In the genomic region with DNA sequence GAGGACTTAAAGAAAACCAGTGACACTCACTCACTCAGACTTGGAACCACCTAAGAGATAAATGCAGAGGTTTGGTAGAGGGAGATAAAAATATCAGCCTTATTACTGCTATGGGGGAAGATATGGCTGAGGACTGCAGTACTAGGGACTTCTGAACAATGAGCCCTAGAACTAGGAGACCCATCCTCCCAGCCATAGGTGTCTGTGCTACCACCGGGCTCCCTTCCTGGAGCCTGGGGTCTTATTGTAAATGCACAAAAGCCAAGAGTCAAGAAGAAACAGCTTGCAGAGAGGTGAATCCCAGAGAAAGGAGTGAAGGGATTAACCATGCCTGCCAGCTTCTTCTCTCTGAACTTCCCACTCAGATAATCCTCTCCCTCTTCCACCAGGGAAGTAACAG, we compare ENCODE assay signal across 21 cellular contexts.
DNase-seq lines count a peak whose midpoint lies in the region; ATAC-seq, FAIRE-seq and TF ChIP-seq lines count a peak whose summit lies in the region.
"Had no signal": no experiment of that assay in that cellular context is flagged by ENCODE, and none has a peak within 500 bp of the region (broad histone marks: within the 10 kb centered on the region; RNA-seq: fewer than 3 reads in every experiment).

No MANE protein-coding gene starts in this region.

- no peak overlapping the region for H2BK20ac ChIP-seq in H9 (ENCODE audit: low read depth, low read length, poor library complexity, severe bottlenecking)

- BruUV-seq in endothelial cell of umbilical vein (replicated peaks; lab: Mats Ljungman, UMichigan): no TSS peak

- H3T11ph ChIP-seq in H9 (ENCODE audit: low read length): no peak overlapping the region

- no peaks in the 10 kb centered on the region for H3F3A ChIP-seq in neural progenitor cell (ENCODE audit: low read depth)

- TF ChIP-seq POLR2A in endothelial cell of umbilical vein (IDR thresholded peaks at IDR 0.05; ENCODE audit: low read depth, low read length): no peak

- no peaks in the 10 kb centered on the region for H4K20me1 ChIP-seq in endothelial cell of umbilical vein (replicated peaks; ENCODE audit: control insufficient read depth, extremely low read depth, insufficient read depth, low read length)
- H4K20me1 ChIP-seq in neural progenitor cell (ENCODE audit: low read depth): no peaks in the 10 kb centered on the region
- no peaks in the 10 kb centered on the region for H4K20me1 ChIP-seq in H9 (ENCODE audit: control insufficient read depth, insufficient read depth, insufficient read length)

- H3K23ac ChIP-seq in H9 (ENCODE audit: insufficient read length, low read depth, low read length): no peak overlapping the region

- no peak overlapping the region for H3K18ac ChIP-seq in H9 (ENCODE audit: insufficient read length, low read depth, low read length)

- no peaks in the 10 kb centered on the region for H3K79me1 ChIP-seq in H9 (ENCODE audit: insufficient read depth, low read depth, low read length, poor library complexity, severe bottlenecking)

- H3K4ac ChIP-seq in H9 (ENCODE audit: low read depth, low read length): no peak overlapping the region

- no peaks in the 10 kb centered on the region for H3K9me1 ChIP-seq in endothelial cell of umbilical vein (replicated peaks; ENCODE audit: control insufficient read depth, extremely low read depth, insufficient read depth, low read length)

- H3K56ac ChIP-seq in H9 (ENCODE audit: insufficient read length, low read depth, low read length): no peak overlapping the region

- H4K5ac ChIP-seq in H9 (ENCODE audit: insufficient read length, low read depth, low read length): no peak overlapping the region

- POLR2A ChIA-PET in endothelial cell of umbilical vein (lab: Charles Lee): no interaction called here

- intact Hi-C loops in endothelial cell of umbilical vein (cut with micrococcal nuclease): no loop called here

- FAIRE-seq in endothelial cell of umbilical vein (lab: Jason Lieb, UNC): no peak
- FAIRE-seq: G401.6, GM12891, GM19239, K562 had no signal

- H3K36me3 Mint-ChIP-seq in neural progenitor cell (no peaks in the 10 kb centered on the region), H9 (ENCODE audit: insufficient read depth in 1 of 3, low read depth in 3 of 3) (peaks cover 0 to 4% (median 0%) of the 10 kb centered on the region in 3 experiments; a peak in 2 of 7 replicates)
- H3K36me3 Mint-ChIP-seq: CD4-positive, CD25-positive, alpha-beta regulatory T cell; CD8-positive, alpha-beta memory T cell had no signal

- H2AK5ac ChIP-seq in H9 (ENCODE audit: insufficient read length, low read length): no peak overlapping the region

- no peak overlapping the region for H2BK5ac ChIP-seq in H9 (ENCODE audit: insufficient read length, low read length)

- no peak overlapping the region for H3K14ac ChIP-seq in H9 (ENCODE audit: insufficient read depth, low read length)

- H3K79me2 ChIP-seq in endothelial cell of umbilical vein (ENCODE audit: control insufficient read depth, insufficient read depth, low read length) (no peaks in the 10 kb centered on the region), neural progenitor cell (ENCODE audit: low read depth) (no peaks in the 10 kb centered on the region), H9 (ENCODE audit: insufficient read depth, low read length) (no peaks in the 10 kb centered on the region)

- H2AFZ ChIP-seq in endothelial cell of umbilical vein (ENCODE audit: low read depth, low read length) (peak overlapping the region; percentile 60), neural progenitor cell (replicated peaks) (no peak overlapping the region), H9 (ENCODE audit: low read length) (no peak overlapping the region)
- H2AFZ ChIP-seq: GM23248 had no signal

- H2BK12ac ChIP-seq in H9 (ENCODE audit: insufficient read length, low read depth, low read length): no peak overlapping the region

- no peak overlapping the region for H4K91ac ChIP-seq in H9 (ENCODE audit: insufficient read length, low read depth, low read length)

- H3K4me3 Mint-ChIP-seq in neural progenitor cell: no peak overlapping the region
- no peak overlapping the region for H3K4me3 Mint-ChIP-seq in H9
- H3K4me3 Mint-ChIP-seq: CD4-positive, CD25-positive, alpha-beta regulatory T cell; CD8-positive, alpha-beta memory T cell had no signal

- dilution Hi-C loops in endothelial cell of umbilical vein (cut with MboI; ENCODE audit: extremely low pct_ligation_motif_present, low sequenced_read_pairs): no loop called here

- no peak for TF ChIP-seq CTCF in WERI-Rb-1 (IDR thresholded peaks at IDR 0.05; ENCODE audit: low read depth, low read length)
- no peak for TF ChIP-seq CTCF in endothelial cell of umbilical vein (IDR thresholded peaks at IDR 0.05; ENCODE audit: extremely low read depth in 1 of 2, insufficient read depth in 1 of 2, low read depth in 1 of 2, low read length in 2 of 2)
- TF ChIP-seq CTCF in neural progenitor cell (IDR thresholded peaks at IDR 0.05): no peak
- TF ChIP-seq CTCF in H9 (conservative IDR thresholded peaks at IDR 0.05): no peak

- CTCF ChIA-PET in endothelial cell of umbilical vein (lab: Charles Lee): interaction anchor here (2.3 to 2.6 kb wide), 2 partner anchors 10 to 30 kb away, joined by 5 to 6 read pairs; no protein-coding TSS in a partner anchor

- DNase-seq in H7 (peak; percentile 4), WERI-Rb-1 (peak; percentile 6), endothelial cell of umbilical vein (ENCODE audit: low read depth, low spot score) (no peak), neural progenitor cell (ENCODE audit: low spot score) (peak; percentile 11), hepatic stellate cell (ENCODE audit: low spot score) (no peak), H9 (no peak)
- DNase-seq: BE2C; C1 segment of cervical spinal cord; CD4-positive, CD25-positive, alpha-beta regulatory T cell; CD8-positive, alpha-beta memory T cell; COR-L47; DMS 273 treated with DMSO at 0.1 percent for 48 hours; GM23248 had no signal

- no peaks in the 10 kb centered on the region for H3K23me2 ChIP-seq in H9 (ENCODE audit: insufficient read length, low read depth, low read length, poor library complexity, severe bottlenecking)

- no peaks in the 10 kb centered on the region for H3K9me3 Mint-ChIP-seq in neural progenitor cell
- H3K9me3 Mint-ChIP-seq in H9: peaks cover 0 to 4% of the 10 kb centered on the region in 2 experiments; a peak in 1 of 5 replicates
- H3K9me3 Mint-ChIP-seq: CD8-positive, alpha-beta memory T cell had no signal

- H3K9me3 ChIP-seq in WERI-Rb-1 (ENCODE audit: severe bottlenecking): no peaks in the 10 kb centered on the region
- no peaks in the 10 kb centered on the region for H3K9me3 ChIP-seq in endothelial cell of umbilical vein (replicated peaks; ENCODE audit: control insufficient read depth, insufficient read depth, low read length)
- H3K9me3 ChIP-seq in neural progenitor cell (ENCODE audit: low read depth): no peaks in the 10 kb centered on the region
- no peaks in the 10 kb centered on the region for H3K9me3 ChIP-seq in H9 (ENCODE audit: control insufficient read depth, low read depth, low read length)
- H3K9me3 ChIP-seq: BE2C, HAP-1 had no signal

- no peak overlapping the region for H2BK15ac ChIP-seq in H9 (ENCODE audit: low read depth, low read length)

- no peak overlapping the region for H3K27ac Mint-ChIP-seq in neural progenitor cell
- H3K27ac Mint-ChIP-seq in H9: no peak overlapping the region; a peak in 1 of 7 replicates
- H3K27ac Mint-ChIP-seq: CD4-positive, CD25-positive, alpha-beta regulatory T cell; CD8-positive, alpha-beta memory T cell had no signal

- H3K27me3 Mint-ChIP-seq in neural progenitor cell (ENCODE audit: insufficient read depth, low read depth) (no peaks in the 10 kb centered on the region), H9 (ENCODE audit: low read depth) (peaks cover 2% of the 10 kb centered on the region; the same call in 1 of the 2 replicates)
- H3K27me3 Mint-ChIP-seq: CD4-positive, CD25-positive, alpha-beta regulatory T cell had no signal

- H2BK120ac ChIP-seq in H9 (ENCODE audit: low read depth, low read length, poor library complexity, severe bottlenecking): no peak overlapping the region

- H3K27ac ChIP-seq in WERI-Rb-1: no peak overlapping the region
- no peak overlapping the region for H3K27ac ChIP-seq in endothelial cell of umbilical vein (ENCODE audit: insufficient read depth, low read depth, low read length)
- no peak overlapping the region for H3K27ac ChIP-seq in neural progenitor cell
- no peak overlapping the region for H3K27ac ChIP-seq in H9 (ENCODE audit: insufficient read length, low read depth, low read length)
- H3K27ac ChIP-seq: GM23248, HL-60 had no signal

- H4K8ac ChIP-seq in H9 (replicated peaks; ENCODE audit: insufficient read length, low read depth, low read length): no peak overlapping the region

- H3K27me3 ChIP-seq in H7 (ENCODE audit: control insufficient read depth, insufficient read depth, low read length) (no peaks in the 10 kb centered on the region), WERI-Rb-1 (ENCODE audit: insufficient read depth, low read depth, severe bottlenecking) (no peaks in the 10 kb centered on the region), endothelial cell of umbilical vein (ENCODE audit: control insufficient read depth in 2 of 2, insufficient read depth in 2 of 2, low read length in 2 of 2) (no peaks in the 10 kb centered on the region), neural progenitor cell (no peaks in the 10 kb centered on the region), H9 (ENCODE audit: insufficient read depth, low read length) (no peaks in the 10 kb centered on the region)
- H3K27me3 ChIP-seq: BE2C had no signal

- H3K4me1 ChIP-seq in endothelial cell of umbilical vein (ENCODE audit: control insufficient read depth, extremely low read depth, insufficient read depth, low read length) (no peaks in the 10 kb centered on the region), neural progenitor cell (no peaks in the 10 kb centered on the region), H9 (ENCODE audit: insufficient read depth, low read length) (no peaks in the 10 kb centered on the region; the same call in 1 of the 2 replicates)
- H3K4me1 ChIP-seq: BE2C, HAP-1 had no signal

- H3K9ac ChIP-seq in endothelial cell of umbilical vein (replicated peaks; ENCODE audit: extremely low read depth, insufficient read depth, low read length): no peak overlapping the region
- no peak overlapping the region for H3K9ac ChIP-seq in neural progenitor cell
- H3K9ac ChIP-seq in H9 (ENCODE audit: extremely low read depth, insufficient read length, low read length): no peak overlapping the region
- H3K9ac ChIP-seq: GM23248 had no signal

- H3K4me3 ChIP-seq in H7 (ENCODE audit: insufficient read depth, low read depth, low read length) (no peak overlapping the region), WERI-Rb-1 (ENCODE audit: low read depth, low read length) (no peak overlapping the region), endothelial cell of umbilical vein (replicated peaks in 1 of 3; ENCODE audit: insufficient read depth in 1 of 3, low read depth in 1 of 3, low read length in 3 of 3) (no peak overlapping the region), neural progenitor cell (no peak overlapping the region)
- H3K4me3 ChIP-seq: GM23248, HAP-1, K562 had no signal

- H3K36me3 ChIP-seq in H7 (replicated peaks; ENCODE audit: control insufficient read depth, insufficient read depth, low read length) (no peaks in the 10 kb centered on the region), WERI-Rb-1 (no peaks in the 10 kb centered on the region), endothelial cell of umbilical vein (ENCODE audit: control insufficient read depth in 2 of 2, extremely low read depth in 1 of 2, insufficient read depth in 2 of 2, low read length in 2 of 2) (no peaks in the 10 kb centered on the region), neural progenitor cell (no peaks in the 10 kb centered on the region)
- H3K36me3 ChIP-seq: BE2C, HAP-1 had no signal

- H3K4me2 ChIP-seq in endothelial cell of umbilical vein (ENCODE audit: insufficient read depth, low read length) (no peak overlapping the region), neural progenitor cell (no peak overlapping the region), H9 (ENCODE audit: insufficient read depth, insufficient read length, low read length) (no peak overlapping the region)

- WGBS in H9 (ENCODE audit: extremely low coverage, insufficient read length, low lambda C conversion rate): no CpG with 5 or more reads among the region's 1 CpG

- ATAC-seq in GM19463 (IDR thresholded peaks at IDR 0.05; ENCODE audit: unreplicated experiment) (no peak), HG02938 (IDR thresholded peaks at IDR 0.05; ENCODE audit: unreplicated experiment) (no peak)
- ATAC-seq: K562 had no signal

- H3K4me1 Mint-ChIP-seq in neural progenitor cell: peaks cover 4% of the 10 kb centered on the region
- H3K4me1 Mint-ChIP-seq in H9: peaks cover 7% of the 10 kb centered on the region in 2 experiments
- H3K4me1 Mint-ChIP-seq: CD4-positive, CD25-positive, alpha-beta regulatory T cell; CD8-positive, alpha-beta memory T cell had no signal

Comparison
In these comparisons a context has a peak if more than half of its experiments do, and no peak if none do; other contexts are left out.
1. DNase-seq: peak in H7 (single experiment), WERI-Rb-1 (single experiment) and neural progenitor cell (single experiment); none in endothelial cell of umbilical vein (single experiment), hepatic stellate cell (single experiment) and H9 (single experiment).